ENCODE assay signal across 8 cellular contexts in the genomic region with DNA sequence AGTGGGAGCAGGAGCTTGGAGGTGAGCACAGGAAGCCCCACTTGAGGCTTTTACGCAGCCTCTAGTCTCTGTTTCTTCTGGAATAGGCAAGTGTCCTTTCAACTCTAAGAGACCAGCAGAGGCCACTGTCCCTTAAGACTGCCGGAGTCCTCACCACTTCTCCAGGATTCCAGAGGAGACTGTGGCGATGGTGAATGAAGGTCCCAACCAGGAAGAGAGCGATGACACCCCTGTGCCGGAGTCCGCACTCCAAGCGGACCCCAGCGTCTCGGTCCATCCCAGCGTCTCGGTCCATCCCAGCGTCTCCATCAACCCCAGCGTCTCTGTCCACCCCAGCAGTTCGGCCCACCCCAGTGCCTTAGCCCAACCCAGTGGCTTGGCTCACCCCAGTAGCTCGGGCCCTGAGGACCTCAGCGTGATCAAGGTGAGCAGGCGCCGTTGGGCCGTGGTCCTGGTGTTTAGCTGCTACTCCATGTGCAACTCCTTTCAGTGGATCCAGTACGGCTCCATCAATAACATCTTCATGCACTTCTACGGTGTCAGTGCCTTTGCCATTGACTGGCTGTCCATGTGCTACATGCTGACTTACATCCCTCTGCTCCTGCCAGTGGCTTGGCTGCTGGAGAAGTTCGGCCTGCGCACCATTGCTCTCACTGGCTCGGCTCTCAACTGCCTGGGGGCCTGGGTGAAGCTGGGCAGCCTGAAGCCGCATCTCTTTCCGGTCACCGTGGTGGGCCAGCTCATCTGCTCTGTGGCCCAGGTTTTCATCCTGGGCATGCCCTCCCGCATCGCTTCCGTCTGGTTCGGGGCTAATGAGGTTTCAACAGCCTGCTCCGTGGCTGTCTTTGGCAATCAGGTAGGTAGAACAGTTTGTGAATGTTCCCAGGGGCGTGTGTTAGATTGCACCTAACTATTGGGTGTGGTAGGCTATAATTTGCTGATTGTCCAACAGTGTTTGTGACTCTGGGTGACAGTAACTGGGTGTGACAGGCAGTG. TPM values are rescaled to one million over a fixed set of nuclear protein-coding genes. Genes with fewer than 3 reads are reported as not detected.
DNase-seq lines count a peak whose midpoint lies in the region; ATAC-seq and TF ChIP-seq lines count a peak whose summit lies in the region.

No MANE protein-coding gene starts in this region.

- no peaks in the 10 kb centered on the region for H3K9me3 ChIP-seq in vagina

- intact Hi-C loops in activated CD4-positive, alpha-beta T cell treated with anti-CD3 and anti-CD28 coated beads for 36 hours (cut with DNase I, micrococcal nuclease): loop anchor here in 1 of 2 experiments (10.0 kb wide), 1 partner anchor 296 kb away; no protein-coding TSS in a partner anchor
- intact Hi-C loops in vagina (cut with DNase I): loop anchor here (5.0 kb wide), 1 partner anchor 73 kb away; no protein-coding TSS in a partner anchor

- no peaks in the 10 kb centered on the region for H3K27me3 Mint-ChIP-seq in activated CD4-positive, alpha-beta T cell treated with anti-CD3 and anti-CD28 coated beads for 36 hours
- no peaks in the 10 kb centered on the region for H3K27me3 Mint-ChIP-seq in effector memory CD8-positive, alpha-beta T cell

- H3K4me3 Mint-ChIP-seq in activated CD4-positive, alpha-beta T cell treated with anti-CD3 and anti-CD28 coated beads for 36 hours: peak overlapping the region; percentile 74
- H3K4me3 Mint-ChIP-seq in effector memory CD8-positive, alpha-beta T cell: peak overlapping the region; percentile 87 to 92

- H3K27me3 ChIP-seq in vagina: no peaks in the 10 kb centered on the region

- peak overlapping the region; percentile 44 for H3K27ac Mint-ChIP-seq in activated CD4-positive, alpha-beta T cell treated with anti-CD3 and anti-CD28 coated beads for 36 hours
- no peak overlapping the region for H3K27ac Mint-ChIP-seq in effector memory CD8-positive, alpha-beta T cell

- ATAC-seq in activated CD4-positive, alpha-beta T cell treated with anti-CD3 and anti-CD28 coated beads for 36 hours: peak; percentile 19
- peak; percentile 5 for ATAC-seq in effector memory CD8-positive, alpha-beta T cell (replicated peaks)
- no peak for ATAC-seq in HG02840 (IDR thresholded peaks at IDR 0.05; ENCODE audit: low FRiP score, unreplicated experiment)

- TF ChIP-seq CTCF in vagina (IDR thresholded peaks at IDR 0.05): no peak

- H3K4me1 Mint-ChIP-seq in activated CD4-positive, alpha-beta T cell treated with anti-CD3 and anti-CD28 coated beads for 36 hours: peaks cover 22% of the 10 kb centered on the region
- peaks cover 16 to 20% of the 10 kb centered on the region in 2 donors for H3K4me1 Mint-ChIP-seq in effector memory CD8-positive, alpha-beta T cell (ENCODE audit: low read depth in 2 of 2)

- H3K36me3 ChIP-seq in vagina: no peaks in the 10 kb centered on the region

- H3K36me3 Mint-ChIP-seq in activated CD4-positive, alpha-beta T cell treated with anti-CD3 and anti-CD28 coated beads for 36 hours (ENCODE audit: low read depth): no peaks in the 10 kb centered on the region
- H3K36me3 Mint-ChIP-seq in effector memory CD8-positive, alpha-beta T cell (ENCODE audit: insufficient read depth): peaks cover 2% of the 10 kb centered on the region

- no peaks in the 10 kb centered on the region for H3K9me3 Mint-ChIP-seq in activated CD4-positive, alpha-beta T cell treated with anti-CD3 and anti-CD28 coated beads for 36 hours (ENCODE audit: low read depth)
- H3K9me3 Mint-ChIP-seq in effector memory CD8-positive, alpha-beta T cell: no peaks in the 10 kb centered on the region

- DNase-seq in activated CD4-positive, alpha-beta T cell treated with anti-CD3 and anti-CD28 coated beads for 36 hours: no peak
- no peak for DNase-seq in activated CD4-positive, alpha-beta T cell treated with anti-CD3 and anti-CD28 coated beads, Interleukin-2, amount 50 U/mL, for 1 hour
- DNase-seq in NCI-H748 (lab: John Stamatoyannopoulos, UW; ENCODE audit: unreplicated experiment) (peak; percentile 76), mucosa of gallbladder (ENCODE audit: low spot score) (peak; percentile 58), vagina (ENCODE audit: extremely low spot score in 2 of 2) (no peak), EL (no peak)
- DNase-seq in effector memory CD8-positive, alpha-beta T cell: no peak

- CTCF ChIA-PET in activated CD4-positive, alpha-beta T cell treated with anti-CD3 and anti-CD28 coated beads for 36 hours (lab: Charles Lee): interaction anchor here (0.8 to 5.6 kb wide), 7 partner anchors 12 to 90 kb away, joined by 3 to 104 read pairs (median 10); no protein-coding TSS in a partner anchor

- peaks cover 28% of the 10 kb centered on the region for H3K4me1 ChIP-seq in vagina

- POLR2A ChIA-PET in activated CD4-positive, alpha-beta T cell treated with anti-CD3 and anti-CD28 coated beads for 36 hours (lab: Charles Lee): interaction anchor here (0.6 to 2.3 kb wide), 2 partner anchors 13 to 85 kb away, joined by 4 to 7 read pairs; no protein-coding TSS in a partner anchor

- H3K4me3 ChIP-seq in vagina: peak overlapping the region; percentile 60 to 64

- TF ChIP-seq POLR2A in vagina (IDR thresholded peaks at IDR 0.05): no peak

- peak overlapping the region; percentile 85 for H3K27ac ChIP-seq in vagina

RNA-seq across cellular contexts. Expression of a gene that starts 0.7 kb away (rescaled TPM):
- 1 to 10 TPM; 2.2 to 3.2 TPM for total RNA-seq in activated CD4-positive, alpha-beta T cell treated with anti-CD3 and anti-CD28 coated beads for 36 hours
- 8.7 TPM for total RNA-seq in mucosa of gallbladder
- 3.7 TPM for total RNA-seq in vagina

RNA-seq across cellular contexts. Expression of a gene that starts 56.8 kb away (rescaled TPM):
- 100 to 1,000 TPM; 165 to 187 TPM for total RNA-seq in activated CD4-positive, alpha-beta T cell treated with anti-CD3 and anti-CD28 coated beads for 36 hours
- total RNA-seq in mucosa of gallbladder (5.7 TPM), vagina (12.0 TPM)

Comparison
In these comparisons a context has a peak if more than half of its experiments do, and no peak if none do; other contexts are left out.
1. DNase-seq: peak in NCI-H748 (single experiment) and mucosa of gallbladder (single experiment); none in activated CD4-positive, alpha-beta T cell treated with anti-CD3 and anti-CD28 coated beads for 36 hours (single experiment), activated CD4-positive, alpha-beta T cell treated with anti-CD3 and anti-CD28 coated beads, Interleukin-2, amount 50 U/mL, for 1 hour (single experiment), effector memory CD8-positive, alpha-beta T cell (0 of 3), vagina (0 of 2) and EL (single experiment).
2. RNA of a gene that starts 56.8 kb away (total RNA-seq): 165 to 187 TPM in activated CD4-positive, alpha-beta T cell treated with anti-CD3 and anti-CD28 coated beads for 36 hours; 12.0 TPM in vagina (single experiment) and 5.7 TPM in mucosa of gallbladder (single experiment); every median in the first group is over 10 times any median in the second.